In genomic region chr9:7085357-7085756, GRCh38 we compare ENCODE assay signal across 6 cellular contexts.
"Had no signal": no experiment of that assay in that cellular context is flagged by ENCODE, and none has a peak within 500 bp of the region (broad histone marks: within the 10 kb centered on the region; RNA-seq: fewer than 3 reads in every experiment).

No MANE protein-coding gene starts in this region.

- H3K27ac ChIP-seq: GM23248 had no signal

- H3K4me3 ChIP-seq: GM23248, K562 had no signal

- H2AFZ ChIP-seq: GM23248 had no signal

- DNase-seq: GM23248, GOT3, H7, HCEC 1CT, IMR-90 had no signal

- ATAC-seq: K562 had no signal

- H3K9ac ChIP-seq: GM23248 had no signal
